14 cellular contexts compared by ENCODE assay signal in genomic region chr12:114673169-114673833, GRCh38. TPM values are rescaled to one million over a fixed set of nuclear protein-coding genes. Genes with fewer than 3 reads are reported as not detected.
DNase-seq lines count a peak whose midpoint lies in the region; ATAC-seq, FAIRE-seq and TF ChIP-seq lines count a peak whose summit lies in the region.
"Had no signal": no experiment of that assay in that cellular context is flagged by ENCODE, and none has a peak within 500 bp of the region (broad histone marks: within the 10 kb centered on the region; RNA-seq: fewer than 3 reads in every experiment).

No MANE protein-coding gene starts in this region.

- DNase-seq in AG09309 (ENCODE audit: low read depth) (no peak), RWPE2 (ENCODE audit: low spot score) (peak; percentile 51), fibroblast of pulmonary artery (ENCODE audit: low read depth) (peak; percentile 85), osteoblast (ENCODE audit: insufficient read length, low spot score, missing footprints) (peak; percentile 88), NCI-H2029 treated with DMSO at 0.1 percent for 48 hours (lab: John Stamatoyannopoulos, UW) (no peak), GM12892 (ENCODE audit: insufficient read length) (no peak)
- no peak for DNase-seq in activated CD8-positive, alpha-beta memory T cell treated with anti-CD3 and anti-CD28 coated beads, Interleukin-2, amount 50 U/mL, for 48 hours
- DNase-seq: activated B cell treated with CpG ODN at 0.5 μM for 24 hours; activated naive CD4-positive, alpha-beta T cell treated with Interleukin-2 at 50 U/mL for 16 hours; CD4-positive, alpha-beta T cell; NCI-H1092 treated with DMSO at 0.1 percent for 48 hours; stimulated activated naive CD4-positive, alpha-beta T cell had no signal

- peaks cover 2% of the 10 kb centered on the region for H3K79me2 ChIP-seq in osteoblast (ENCODE audit: insufficient read depth, low read length)

- TF ChIP-seq CTCF in AG09309 (IDR thresholded peaks at IDR 0.05; ENCODE audit: control insufficient read depth, insufficient read depth, low read depth, low read length, missing control alignments) (no peak), RWPE2 (IDR thresholded peaks at IDR 0.05; ENCODE audit: poor library complexity, severe bottlenecking) (no peak), fibroblast of pulmonary artery (IDR thresholded peaks at IDR 0.05; ENCODE audit: low read length, missing control alignments) (no peak), osteoblast (IDR thresholded peaks at IDR 0.05; ENCODE audit: extremely low read depth, low read depth, low read length) (no peak)

- H3K27me3 ChIP-seq in RWPE2 (ENCODE audit: insufficient read depth, poor library complexity, severe bottlenecking) = no peaks in the 10 kb centered on the region
- H3K27me3 ChIP-seq in osteoblast (ENCODE audit: insufficient read depth, low read length) = no peaks in the 10 kb centered on the region

- peaks cover 63% of the 10 kb centered on the region for H3K4me1 ChIP-seq in RWPE2 (ENCODE audit: insufficient read depth, poor library complexity, severe bottlenecking)
- peaks cover 3% of the 10 kb centered on the region for H3K4me1 ChIP-seq in osteoblast (ENCODE audit: insufficient read depth, low read length)

- H3K36me3 ChIP-seq in RWPE2 (ENCODE audit: low read depth) = peaks cover 74% of the 10 kb centered on the region
- peaks cover 28% of the 10 kb centered on the region for H3K36me3 ChIP-seq in osteoblast (ENCODE audit: insufficient read depth, low read length)

- H3K27ac ChIP-seq in RWPE2 (ENCODE audit: poor library complexity, severe bottlenecking) (peak overlapping the region; percentile 96), osteoblast (ENCODE audit: low read depth, low read length) (no peak overlapping the region)

- H4K20me1 ChIP-seq in osteoblast (ENCODE audit: insufficient read depth, low read length) = no peaks in the 10 kb centered on the region

- H3K4me3 ChIP-seq in AG09309 (ENCODE audit: control insufficient read depth, low read depth, low read length) = peak overlapping the region; percentile 10
- no peak overlapping the region for H3K4me3 ChIP-seq in RWPE2 (ENCODE audit: severe bottlenecking)
- H3K4me3 ChIP-seq in fibroblast of pulmonary artery (replicated peaks; ENCODE audit: low read depth, low read length) = peak overlapping the region; percentile 12
- H3K4me3 ChIP-seq in osteoblast (ENCODE audit: insufficient read depth, low read length) = no peak overlapping the region

- ATAC-seq in RWPE2 (ENCODE audit: low read depth) (peak; percentile 30), GM18520 (IDR thresholded peaks at IDR 0.05; ENCODE audit: unreplicated experiment) (no peak)

- no peak for FAIRE-seq in GM12892 (lab: Jason Lieb, UNC)
- FAIRE-seq: endothelial cell of umbilical vein had no signal

- H3K4me2 ChIP-seq in osteoblast (ENCODE audit: insufficient read depth, low read length) = no peak overlapping the region

- TF ChIP-seq POLR2A in GM12892 (IDR thresholded peaks at IDR 0.05; ENCODE audit: low read depth, low read length) = no peak

- H2AFZ ChIP-seq in osteoblast (ENCODE audit: low read length) = no peak overlapping the region

- H3K9me3 ChIP-seq in RWPE2 (ENCODE audit: severe bottlenecking) (no peaks in the 10 kb centered on the region), osteoblast (ENCODE audit: low read depth, low read length) (no peaks in the 10 kb centered on the region)

RNA-seq across cellular contexts. Expression of gene TBX3, which starts 10.7 kb away (rescaled TPM):
- 11.9 and 14.1 TPM in 2 replicates for total RNA-seq in osteoblast
- polyA plus RNA-seq in GM12892 (2012; ENCODE audit: missing spikeins) = not detected
- total RNA-seq: activated B cell treated with CpG ODN at 0.5 μM for 24 hours had no signal

Comparison
In these comparisons a context has a peak if more than half of its experiments do, and no peak if none do; other contexts are left out.
1. DNase-seq: peak in RWPE2 (single experiment), fibroblast of pulmonary artery (single experiment) and osteoblast (single experiment); none in AG09309 (single experiment), NCI-H2029 treated with DMSO at 0.1 percent for 48 hours (single experiment), GM12892 (single experiment) and activated CD8-positive, alpha-beta memory T cell treated with anti-CD3 and anti-CD28 coated beads, Interleukin-2, amount 50 U/mL, for 48 hours (single experiment).
2. H3K4me3 ChIP-seq: peak in AG09309 (single experiment) and fibroblast of pulmonary artery (single experiment); none in RWPE2 (single experiment) and osteoblast (single experiment).